Comparison of ENCODE assay signal across 34 cellular contexts in the genomic region with DNA sequence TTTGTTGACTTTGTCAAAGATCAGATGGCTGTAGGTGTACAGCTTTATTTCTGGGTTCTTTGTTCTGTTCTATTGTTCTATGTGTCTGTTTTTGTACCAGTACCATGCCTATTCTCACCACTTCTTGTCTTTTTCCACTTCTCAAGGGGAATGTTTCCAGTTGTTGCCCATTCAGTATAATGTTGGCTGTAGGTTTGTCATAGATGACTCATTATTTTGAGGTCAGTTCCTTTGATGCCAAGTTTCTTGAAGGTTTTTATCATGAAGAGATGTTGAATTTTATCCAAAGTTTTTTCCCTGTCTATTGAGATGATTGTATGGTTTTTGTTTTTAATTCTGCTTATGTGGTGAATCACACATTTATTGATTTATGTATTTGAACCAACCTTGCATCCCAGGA.
"Had no signal": no experiment of that assay in that cellular context is flagged by ENCODE, and none has a peak within 500 bp of the region (broad histone marks: within the 10 kb centered on the region; RNA-seq: fewer than 3 reads in every experiment).

No MANE protein-coding gene starts in this region.

- H3K27me3 Mint-ChIP-seq: activated naive CD4-positive, alpha-beta T cell treated with anti-CD3 and anti-CD28 coated beads, Interleukin-2, amount 10 ng/mL, durations not matched to agents 7 days and 5 days had no signal

- H3K36me3 Mint-ChIP-seq: activated naive CD4-positive, alpha-beta T cell treated with anti-CD3 and anti-CD28 coated beads, Interleukin-2, amount 10 ng/mL, durations not matched to agents 7 days and 5 days; activated naive CD8-positive, alpha-beta T cell treated with anti-CD3 and anti-CD28 coated beads, Interleukin-2, amount 10 ng/mL, durations not matched to agents 7 days and 5 days; stimulated activated memory B cell treated with anti-CD40 and anti-IgM and Interleukin-4, amounts not matched to agents 10 μg/mL and 1 μg/mL and 100 μg/mL, for 72 hours; type B pancreatic cell had no signal

- H3K27ac ChIP-seq: ascending aorta, ovary, uterus had no signal

- ATAC-seq: activated CD4-positive, CD25-positive, alpha-beta regulatory T cell treated with anti-CD3 and anti-CD28 coated beads, Interleukin-2, amount 50 U/mL, for 24 hours; esophagus mucosa; left cardiac atrium; left ventricle myocardium superior; naive thymus-derived CD4-positive, alpha-beta T cell; stimulated activated memory B cell treated with anti-CD40 and anti-IgM and Interleukin-4, amounts not matched to agents 10 μg/mL and 1 μg/mL and 100 μg/mL, for 72 hours; stimulated activated naive CD8-positive, alpha-beta T cell treated with anti-CD3 and anti-CD28 coated beads, Interleukin-15, amount 100 ng/mL, for 72 hours had no signal

- H3K9me3 Mint-ChIP-seq: activated naive CD4-positive, alpha-beta T cell treated with anti-CD3 and anti-CD28 coated beads, Interleukin-2, amount 10 ng/mL, durations not matched to agents 7 days and 5 days; activated naive CD8-positive, alpha-beta T cell treated with anti-CD3 and anti-CD28 coated beads, Interleukin-2, amount 10 ng/mL, durations not matched to agents 7 days and 5 days; activated T-helper 1 cell treated with anti-CD3 and anti-CD28 coated beads, Interleukin-12 subunit alpha, Interleukin-12 subunit beta, Interleukin-2, Interleukin-4 antibody, amounts not matched to agents 30 ng/mL and 10 ng/mL and 1 ng/mL, durations not matched to agents 14 hours and 24 hours and 36 hours; dendritic cell treated with granulocyte-macrophage colony-stimulating factor and Interleukin-4, amounts not matched to agents 40 ng/mL and 50 ng/mL, for 4 days; stimulated activated naive CD8-positive, alpha-beta T cell treated with anti-CD3 and anti-CD28 coated beads, Interleukin-15, amount 100 ng/mL, for 72 hours; T-helper 1 cell treated with Interleukin-12 subunit alpha and Interleukin-12 subunit beta and Interleukin-4 antibody, amounts not matched to agents 30 μg/mL and 1 μg/mL, for 36 hours had no signal

- FAIRE-seq: islet of Langerhans, TTC549 had no signal

- H3K4me3 ChIP-seq: ascending aorta, ovary, smooth muscle cell, uterus had no signal

- H3K4me1 ChIP-seq: ascending aorta, uterus had no signal

- H3K4me2 ChIP-seq: smooth muscle cell had no signal

- H3K9me3 ChIP-seq: ascending aorta, ovary, uterus had no signal

- H3K27ac Mint-ChIP-seq: activated naive CD8-positive, alpha-beta T cell treated with anti-CD3 and anti-CD28 coated beads, Interleukin-2, amount 10 ng/mL, durations not matched to agents 7 days and 5 days; activated T-helper 1 cell treated with anti-CD3 and anti-CD28 coated beads, Interleukin-12 subunit alpha, Interleukin-12 subunit beta, Interleukin-2, Interleukin-4 antibody, amounts not matched to agents 30 ng/mL and 10 ng/mL and 1 ng/mL, durations not matched to agents 14 hours and 24 hours and 36 hours; dendritic cell treated with granulocyte-macrophage colony-stimulating factor and Interleukin-4, amounts not matched to agents 40 ng/mL and 50 ng/mL, for 4 days; endodermal cell; naive thymus-derived CD4-positive, alpha-beta T cell; progenitor cell of endocrine pancreas; stimulated activated memory B cell treated with anti-CD40 and anti-IgM and Interleukin-4, amounts not matched to agents 10 μg/mL and 1 μg/mL and 100 μg/mL, for 72 hours; stimulated activated naive CD8-positive, alpha-beta T cell treated with anti-CD3 and anti-CD28 coated beads, Interleukin-15, amount 100 ng/mL, for 72 hours; T-helper 1 cell treated with Interleukin-12 subunit alpha and Interleukin-12 subunit beta and Interleukin-4 antibody, amounts not matched to agents 30 μg/mL and 1 μg/mL, for 36 hours; type B pancreatic cell had no signal

- DNase-seq: activated CD4-positive, alpha-beta T cell treated with anti-CD3 and anti-CD28 coated beads for 48 hours; activated CD4-positive, alpha-beta T cell treated with anti-CD3 and anti-CD28 coated beads, Interleukin-2, amount 50 U/mL, for 48 hours; activated CD8-positive, alpha-beta memory T cell treated with anti-CD3 and anti-CD28 coated beads for 24 hours; activated gamma-delta T cell; activated naive CD4-positive, alpha-beta T cell treated with anti-CD3 and anti-CD28 coated beads, Interleukin-2, amount 10 ng/mL, durations not matched to agents 7 days and 5 days; activated naive CD8-positive, alpha-beta T cell treated with anti-CD3 and anti-CD28 coated beads, Interleukin-2, amount 10 ng/mL, durations not matched to agents 7 days and 5 days; activated T-cell treated with anti-CD3 and anti-CD28 coated beads, Interleukin-2, amount 50 U/mL, for 1 hour; endodermal cell; foreskin fibroblast; left cardiac atrium; left ventricle myocardium superior; midbrain; naive thymus-derived CD4-positive, alpha-beta T cell; ovary; stimulated activated CD4-positive, alpha-beta T cell treated with anti-CD3 and anti-CD28 coated beads, Interleukin-1b, Interleukin-23, amount 100 ng/mL, for 48 hours; stimulated activated CD4-positive, alpha-beta T cell treated with anti-CD3 and anti-CD28 coated beads, Interleukin-4, amount 100 ng/mL, for 4 hours; stimulated activated CD8-positive, alpha-beta memory T cell treated with anti-CD3 and anti-CD28 coated beads, Interleukin-4, amount 100 ng/mL, for 48 hours; stimulated activated naive CD8-positive, alpha-beta T cell treated with anti-CD3 and anti-CD28 coated beads, Interleukin-15, amount 100 ng/mL, for 72 hours; substantia nigra; T-helper 9 cell; uterus had no signal

- H3K4me1 Mint-ChIP-seq: activated naive CD4-positive, alpha-beta T cell treated with anti-CD3 and anti-CD28 coated beads, Interleukin-2, amount 10 ng/mL, durations not matched to agents 7 days and 5 days; activated naive CD8-positive, alpha-beta T cell treated with anti-CD3 and anti-CD28 coated beads, Interleukin-2, amount 10 ng/mL, durations not matched to agents 7 days and 5 days; central memory CD8-positive, alpha-beta T cell; endodermal cell; naive thymus-derived CD4-positive, alpha-beta T cell; stimulated activated memory B cell treated with anti-CD40 and anti-IgM and Interleukin-4, amounts not matched to agents 10 μg/mL and 1 μg/mL and 100 μg/mL, for 72 hours; stimulated activated naive CD8-positive, alpha-beta T cell treated with anti-CD3 and anti-CD28 coated beads, Interleukin-15, amount 100 ng/mL, for 72 hours had no signal

- H3K4me3 Mint-ChIP-seq: activated naive CD4-positive, alpha-beta T cell treated with anti-CD3 and anti-CD28 coated beads, Interleukin-2, amount 10 ng/mL, durations not matched to agents 7 days and 5 days; activated naive CD8-positive, alpha-beta T cell treated with anti-CD3 and anti-CD28 coated beads, Interleukin-2, amount 10 ng/mL, durations not matched to agents 7 days and 5 days; activated T-helper 1 cell treated with anti-CD3 and anti-CD28 coated beads, Interleukin-12 subunit alpha, Interleukin-12 subunit beta, Interleukin-2, Interleukin-4 antibody, amounts not matched to agents 30 ng/mL and 10 ng/mL and 1 ng/mL, durations not matched to agents 14 hours and 24 hours and 36 hours; central memory CD8-positive, alpha-beta T cell; dendritic cell treated with granulocyte-macrophage colony-stimulating factor and Interleukin-4, amounts not matched to agents 40 ng/mL and 50 ng/mL, for 4 days; endodermal cell; naive thymus-derived CD4-positive, alpha-beta T cell; stimulated activated memory B cell treated with anti-CD40 and anti-IgM and Interleukin-4, amounts not matched to agents 10 μg/mL and 1 μg/mL and 100 μg/mL, for 72 hours; stimulated activated naive CD8-positive, alpha-beta T cell treated with anti-CD3 and anti-CD28 coated beads, Interleukin-15, amount 100 ng/mL, for 72 hours; T-helper 1 cell treated with Interleukin-12 subunit alpha and Interleukin-12 subunit beta and Interleukin-4 antibody, amounts not matched to agents 30 μg/mL and 1 μg/mL, for 36 hours; type B pancreatic cell had no signal
